Comparison of ENCODE assay signal across 8 cellular contexts in the genomic region with DNA sequence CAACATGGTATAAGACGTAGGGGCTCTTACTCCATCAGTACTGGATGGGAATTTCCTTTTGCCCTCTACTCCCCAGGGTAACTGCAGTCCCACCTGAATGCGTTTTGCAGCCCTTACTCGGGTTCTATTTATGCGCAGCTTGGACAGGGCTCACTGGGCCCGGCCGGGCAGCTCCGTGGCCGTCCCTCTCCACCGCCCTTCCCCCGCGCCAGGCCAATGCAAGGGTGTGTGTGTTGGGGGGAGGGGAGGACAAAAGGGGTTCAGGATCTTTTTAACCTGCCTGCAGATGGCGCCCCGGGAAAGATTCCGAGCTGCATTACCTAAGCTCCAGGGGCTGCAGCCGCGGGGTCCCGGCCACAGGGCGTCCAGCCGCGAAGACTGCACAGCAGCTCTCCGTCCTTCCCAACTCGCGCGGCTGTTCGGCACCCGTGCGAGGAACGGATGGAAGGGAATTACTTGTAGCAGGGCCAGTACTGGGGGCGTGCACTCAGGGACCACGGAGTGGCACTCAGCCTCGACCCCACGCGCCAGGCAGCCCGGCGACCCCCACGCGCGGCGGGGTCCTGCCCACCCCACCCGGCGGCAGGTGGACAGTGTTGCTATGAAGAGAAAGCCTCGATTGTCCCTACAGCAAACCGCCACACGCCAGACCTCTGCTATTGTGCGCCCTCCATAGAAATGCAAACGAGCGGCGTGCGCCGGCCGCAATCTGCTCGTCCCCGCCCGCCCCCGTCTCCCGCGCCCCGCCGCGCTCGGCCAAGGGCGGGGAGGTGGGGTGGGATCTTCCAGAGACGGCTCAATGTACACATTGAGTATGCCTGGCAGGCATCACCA. TPM values are rescaled to one million over a fixed set of nuclear protein-coding genes. Genes with fewer than 3 reads are reported as not detected.
DNase-seq lines count a peak whose midpoint lies in the region; ATAC-seq, FAIRE-seq and TF ChIP-seq lines count a peak whose summit lies in the region.

No MANE protein-coding gene starts in this region.

- H3K9me3 Mint-ChIP-seq in neural crest cell = no peaks in the 10 kb centered on the region

- peak; percentile 56 for TF ChIP-seq RAD21 in HCT116 (IDR thresholded peaks at IDR 0.05; ENCODE audit: low read depth)

- peak; percentile 50 for ATAC-seq in HCT116
- ATAC-seq in GM21360 (IDR thresholded peaks at IDR 0.05; ENCODE audit: unreplicated experiment) = no peak

- CTCF ChIA-PET in HCT116 (lab: Charles Lee) = interaction anchor here (1.0 to 12.4 kb wide), 25 partner anchors 9 to 536 kb away, joined by 3 to 297 read pairs (median 5); no protein-coding TSS in a partner anchor

- H3K27me3 Mint-ChIP-seq in neural crest cell (ENCODE audit: low read depth) = peaks cover 88% of the 10 kb centered on the region

- peaks cover 37% of the 10 kb centered on the region for H3K4me1 Mint-ChIP-seq in neural crest cell

- no peak for TF ChIP-seq POLR2A in HCT116 (IDR thresholded peaks at IDR 0.05; ENCODE audit: borderline replicate concordance, extremely low read depth, insufficient read depth, insufficient read length)

- no peak overlapping the region; the same call in 1 of the 2 replicates for H3K27ac ChIP-seq in HCT116 (ENCODE audit: low read depth, low read length)

- H3K4me3 ChIP-seq in HCT116 (replicated peaks in 1 of 2; ENCODE audit: low read depth in 1 of 2, low read length in 2 of 2) = peak overlapping the region; percentile 34 to 52

- DNase-seq in AG08396 (ENCODE audit: low spot score) (peak; percentile 29), HCT116 (ENCODE audit: low read depth, low spot score) (no peak), NCI-H774 (lab: John Stamatoyannopoulos, UW) (peak; percentile 82), globus pallidus (ENCODE audit: low spot score) (peak; percentile 76), neural crest cell (ENCODE audit: low read depth, low spot score) (peak; percentile 69), urothelium cell line (ENCODE audit: low spot score) (peak; percentile 31)
- DNase-seq in activated effector memory CD4-positive, alpha-beta T cell treated with anti-CD3 and anti-CD28 coated beads, Interleukin-2, amount 50 U/mL, for 16 hours = peak; percentile 78

- peaks cover 28 to 44% of the 10 kb centered on the region in 2 experiments for H3K4me1 ChIP-seq in HCT116 (ENCODE audit: control insufficient read depth in 1 of 2, insufficient read depth in 2 of 2, low read length in 2 of 2)

- FAIRE-seq in urothelium cell line (lab: Jason Lieb, UNC) = peak; percentile 23

- H3K9ac ChIP-seq in HCT116 (ENCODE audit: low read length) = no peak overlapping the region; the same call in 1 of the 2 replicates

- no peaks in the 10 kb centered on the region for H4K20me1 ChIP-seq in HCT116 (ENCODE audit: insufficient read depth)

- no peaks in the 10 kb centered on the region for H3K36me3 Mint-ChIP-seq in neural crest cell (ENCODE audit: low read depth)

- RAD21 ChIA-PET in HCT116 (lab: Charles Lee; ENCODE audit: low non-redundant PET in 1 of 2, low total read pairs in 2 of 2, uncharacterized antibody in 2 of 2, unreplicated experiment in 2 of 2) = interaction anchor here (0.6 to 2.1 kb wide), 7 partner anchors 10 to 498 kb away, joined by 3 to 10 read pairs (median 5); no protein-coding TSS in a partner anchor

- POLR2A ChIA-PET in HCT116 (lab: Charles Lee) = interaction anchor here (0.8 to 1.8 kb wide), 4 partner anchors 10 to 498 kb away, joined by 3 to 10 read pairs (median 4); no protein-coding TSS in a partner anchor

- H2AFZ ChIP-seq in HCT116 (ENCODE audit: low read depth, low read length, poor library complexity, severe bottlenecking) = peak overlapping the region; percentile 97

- peak overlapping the region; percentile 93 for H3K4me3 Mint-ChIP-seq in neural crest cell

- peak overlapping the region; percentile 89 for H3K4me2 ChIP-seq in HCT116 (ENCODE audit: low read length)

- H3K79me2 ChIP-seq in HCT116 (ENCODE audit: insufficient read depth, low read length) = no peaks in the 10 kb centered on the region

- no peaks in the 10 kb centered on the region for H3K36me3 ChIP-seq in HCT116 (ENCODE audit: control insufficient read depth in 1 of 2, insufficient read depth in 2 of 2, low read length in 2 of 2)

- intact Hi-C loops in HCT116 (cut with micrococcal nuclease) = loop anchor here (1.0 kb wide), 3 partner anchors 315 to 498 kb away; no protein-coding TSS in a partner anchor

- peaks cover 42% of the 10 kb centered on the region for H3K27me3 ChIP-seq in HCT116 (ENCODE audit: insufficient read depth, low read length)

- no peaks in the 10 kb centered on the region for H3K9me2 ChIP-seq in HCT116 (ENCODE audit: insufficient read depth)

- BruUV-seq in HCT116 (replicated peaks; lab: Mats Ljungman, UMichigan) = no TSS peak

- peak overlapping the region; percentile 50 for H3K27ac Mint-ChIP-seq in neural crest cell (ENCODE audit: unreplicated experiment)

- H3K9me3 ChIP-seq in HCT116 (ENCODE audit: control insufficient read depth in 1 of 2, insufficient read depth in 1 of 2, low read depth in 1 of 2, low read length in 2 of 2) = no peaks in the 10 kb centered on the region

- peak; percentile 37 to 43 (median 40); a peak in 5 of 6 replicates for TF ChIP-seq CTCF in HCT116 (IDR thresholded peaks at IDR 0.05 in 2 of 3, conservative IDR thresholded peaks at IDR 0.05 in 1 of 3; ENCODE audit: borderline replicate concordance in 1 of 3, insufficient read depth in 1 of 3, low read depth in 2 of 3, low read length in 2 of 3)
- TF ChIP-seq CTCF in neural crest cell (conservative IDR thresholded peaks at IDR 0.05) = peak; percentile 57

TF ChIP-seq in HCT116, 20 proteins besides CTCF, POLR2A, EP300 and RAD21:
- TF ChIP-seq, protein P1, sequence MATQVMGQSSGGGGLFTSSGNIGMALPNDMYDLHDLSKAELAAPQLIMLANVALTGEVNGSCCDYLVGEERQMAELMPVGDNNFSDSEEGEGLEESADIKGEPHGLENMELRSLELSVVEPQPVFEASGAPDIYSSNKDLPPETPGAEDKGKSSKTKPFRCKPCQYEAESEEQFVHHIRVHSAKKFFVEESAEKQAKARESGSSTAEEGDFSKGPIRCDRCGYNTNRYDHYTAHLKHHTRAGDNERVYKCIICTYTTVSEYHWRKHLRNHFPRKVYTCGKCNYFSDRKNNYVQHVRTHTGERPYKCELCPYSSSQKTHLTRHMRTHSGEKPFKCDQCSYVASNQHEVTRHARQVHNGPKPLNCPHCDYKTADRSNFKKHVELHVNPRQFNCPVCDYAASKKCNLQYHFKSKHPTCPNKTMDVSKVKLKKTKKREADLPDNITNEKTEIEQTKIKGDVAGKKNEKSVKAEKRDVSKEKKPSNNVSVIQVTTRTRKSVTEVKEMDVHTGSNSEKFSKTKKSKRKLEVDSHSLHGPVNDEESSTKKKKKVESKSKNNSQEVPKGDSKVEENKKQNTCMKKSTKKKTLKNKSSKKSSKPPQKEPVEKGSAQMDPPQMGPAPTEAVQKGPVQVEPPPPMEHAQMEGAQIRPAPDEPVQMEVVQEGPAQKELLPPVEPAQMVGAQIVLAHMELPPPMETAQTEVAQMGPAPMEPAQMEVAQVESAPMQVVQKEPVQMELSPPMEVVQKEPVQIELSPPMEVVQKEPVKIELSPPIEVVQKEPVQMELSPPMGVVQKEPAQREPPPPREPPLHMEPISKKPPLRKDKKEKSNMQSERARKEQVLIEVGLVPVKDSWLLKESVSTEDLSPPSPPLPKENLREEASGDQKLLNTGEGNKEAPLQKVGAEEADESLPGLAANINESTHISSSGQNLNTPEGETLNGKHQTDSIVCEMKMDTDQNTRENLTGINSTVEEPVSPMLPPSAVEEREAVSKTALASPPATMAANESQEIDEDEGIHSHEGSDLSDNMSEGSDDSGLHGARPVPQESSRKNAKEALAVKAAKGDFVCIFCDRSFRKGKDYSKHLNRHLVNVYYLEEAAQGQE (IDR thresholded peaks at IDR 0.05; ENCODE audit: low read depth) = no peak
- TF ChIP-seq YY1 (IDR thresholded peaks at IDR 0.05; ENCODE audit: extremely low read depth, insufficient replicate concordance, low read depth, low read length) (no peak), JUND (IDR thresholded peaks at IDR 0.05) (no peak), SRF (IDR thresholded peaks at IDR 0.05; ENCODE audit: low read depth) (no peak), EZH2 (IDR thresholded peaks at IDR 0.05) (no peak), EZH2phosphoT487 (IDR thresholded peaks at IDR 0.05; ENCODE audit: borderline replicate concordance) (no peak), CBX3 (IDR thresholded peaks at IDR 0.05; ENCODE audit: low read depth) (no peak), SP1 (IDR thresholded peaks at IDR 0.05; ENCODE audit: low read depth) (no peak), POLR2AphosphoS5 (IDR thresholded peaks at IDR 0.05; ENCODE audit: low read depth, low read length) (no peak), SIN3A (IDR thresholded peaks at IDR 0.05; ENCODE audit: low read depth) (no peak), FOSL1 (IDR thresholded peaks at IDR 0.05; ENCODE audit: low read depth) (no peak)
- TF ChIP-seq, protein P2, sequence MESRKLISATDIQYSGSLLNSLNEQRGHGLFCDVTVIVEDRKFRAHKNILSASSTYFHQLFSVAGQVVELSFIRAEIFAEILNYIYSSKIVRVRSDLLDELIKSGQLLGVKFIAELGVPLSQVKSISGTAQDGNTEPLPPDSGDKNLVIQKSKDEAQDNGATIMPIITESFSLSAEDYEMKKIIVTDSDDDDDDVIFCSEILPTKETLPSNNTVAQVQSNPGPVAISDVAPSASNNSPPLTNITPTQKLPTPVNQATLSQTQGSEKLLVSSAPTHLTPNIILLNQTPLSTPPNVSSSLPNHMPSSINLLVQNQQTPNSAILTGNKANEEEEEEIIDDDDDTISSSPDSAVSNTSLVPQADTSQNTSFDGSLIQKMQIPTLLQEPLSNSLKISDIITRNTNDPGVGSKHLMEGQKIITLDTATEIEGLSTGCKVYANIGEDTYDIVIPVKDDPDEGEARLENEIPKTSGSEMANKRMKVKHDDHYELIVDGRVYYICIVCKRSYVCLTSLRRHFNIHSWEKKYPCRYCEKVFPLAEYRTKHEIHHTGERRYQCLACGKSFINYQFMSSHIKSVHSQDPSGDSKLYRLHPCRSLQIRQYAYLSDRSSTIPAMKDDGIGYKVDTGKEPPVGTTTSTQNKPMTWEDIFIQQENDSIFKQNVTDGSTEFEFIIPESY (IDR thresholded peaks at IDR 0.05; ENCODE audit: extremely low read depth, insufficient replicate concordance, low read length) = no peak
- TF ChIP-seq, protein P3, sequence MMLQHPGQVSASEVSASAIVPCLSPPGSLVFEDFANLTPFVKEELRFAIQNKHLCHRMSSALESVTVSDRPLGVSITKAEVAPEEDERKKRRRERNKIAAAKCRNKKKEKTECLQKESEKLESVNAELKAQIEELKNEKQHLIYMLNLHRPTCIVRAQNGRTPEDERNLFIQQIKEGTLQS (IDR thresholded peaks at IDR 0.05) = no peak

RNA-seq across cellular contexts. Expression of a gene that starts 1.0 kb away (rescaled TPM):
- total RNA-seq in HCT116 (2021; ENCODE audit: unreplicated experiment) (not detected), neural crest cell (11.9 and 13.3 TPM in 2 replicates)
- polyA plus RNA-seq in HCT116 (2012) = 0.12 and 0.14 TPM in 2 replicates

Comparison
In these comparisons a context has a peak if more than half of its experiments do, and no peak if none do; other contexts are left out.
1. RNA of a gene that starts 1.0 kb away (total RNA-seq): 11.9 to 13.3 TPM in neural crest cell; not detected in HCT116 (single experiment); every median in the first group is over 10 times any median in the second.